In the genomic region with DNA sequence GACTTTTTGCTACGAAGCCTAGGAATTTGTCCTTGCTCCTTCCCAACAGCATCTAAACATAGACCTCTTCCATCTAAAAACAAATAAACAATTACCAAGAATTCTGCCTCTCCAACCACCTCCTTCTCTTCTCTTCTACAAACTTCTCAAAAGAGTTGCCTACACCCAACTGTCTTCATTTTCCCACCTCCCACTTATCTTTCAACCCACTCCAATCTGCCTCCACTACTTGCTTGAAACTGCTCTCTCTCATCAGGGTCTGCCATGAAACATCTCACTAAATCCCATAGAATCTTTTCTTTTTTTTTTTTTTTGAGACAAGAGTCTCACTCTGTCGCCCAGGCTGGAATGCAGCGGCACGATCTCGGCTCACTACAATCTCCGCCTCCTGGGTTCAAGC, we compare ENCODE assay signal across 14 cellular contexts. TPM values are rescaled to one million over a fixed set of nuclear protein-coding genes. Genes with fewer than 3 reads are reported as not detected.
A peak's percentile ranks its signal among the peaks of the same experiment; 100 is the strongest.
DNase-seq lines count a peak whose midpoint lies in the region; ATAC-seq and TF ChIP-seq lines count a peak whose summit lies in the region.
"Had no signal": no experiment of that assay in that cellular context is flagged by ENCODE, and none has a peak within 500 bp of the region (broad histone marks: within the 10 kb centered on the region; RNA-seq: fewer than 3 reads in every experiment).

No MANE protein-coding gene starts in this region.

- H3K9me3 Mint-ChIP-seq in Caco-2 (ENCODE audit: unreplicated experiment) (no peaks in the 10 kb centered on the region), chondrocyte (ENCODE audit: low read depth) (peaks cover 17% of the 10 kb centered on the region)

- no peaks in the 10 kb centered on the region for H3K9me3 ChIP-seq in Caco-2
- no peaks in the 10 kb centered on the region for H3K9me3 ChIP-seq in IMR-90 (ENCODE audit: control insufficient read depth, insufficient read depth, low read length)
- H3K9me3 ChIP-seq in neuron (ENCODE audit: low read length) = no peaks in the 10 kb centered on the region
- H3K9me3 ChIP-seq: colonic mucosa had no signal

- H4K91ac ChIP-seq in IMR-90 (ENCODE audit: insufficient read depth, low read depth, low read length) = no peak overlapping the region

- no peak overlapping the region for H3K14ac ChIP-seq in IMR-90 (replicated peaks; ENCODE audit: low read depth, low read length)

- peaks cover 4 to 16% of the 10 kb centered on the region in 2 experiments for H3K79me1 ChIP-seq in IMR-90 (ENCODE audit: low read depth in 1 of 2, low read length in 2 of 2)

- no peak overlapping the region for H2BK120ac ChIP-seq in IMR-90 (ENCODE audit: low read depth, low read length)

- BruUV-seq in Caco-2 (replicated peaks; lab: Mats Ljungman, UMichigan) (no TSS peak), IMR-90 (replicated peaks; lab: Mats Ljungman, UMichigan) (no TSS peak)

- H3K4me1 ChIP-seq in Caco-2 = no peaks in the 10 kb centered on the region
- H3K4me1 ChIP-seq in IMR-90 (ENCODE audit: control insufficient read depth, insufficient read depth, low read length) = peaks cover 4% of the 10 kb centered on the region
- H3K4me1 ChIP-seq in neuron (ENCODE audit: insufficient read depth, low read length) = peaks cover 15% of the 10 kb centered on the region
- H3K4me1 ChIP-seq: colonic mucosa had no signal

- H3K27ac ChIP-seq in IMR-90 (ENCODE audit: insufficient read depth, low read length) = no peak overlapping the region
- H3K27ac ChIP-seq: colonic mucosa, VCaP had no signal

- no peak overlapping the region for H3K23ac ChIP-seq in IMR-90 (ENCODE audit: low read depth, low read length)

- in situ Hi-C loops in IMR-90 (cut with MboI; ENCODE audit: low sequenced_read_pairs) = no loop called here

- H3K27me3 ChIP-seq in Caco-2 (replicated peaks; ENCODE audit: control insufficient read depth, insufficient read depth, low read length) = no peaks in the 10 kb centered on the region
- H3K27me3 ChIP-seq in IMR-90 (ENCODE audit: control insufficient read depth, insufficient read depth, low read length) = no peaks in the 10 kb centered on the region
- no peaks in the 10 kb centered on the region for H3K27me3 ChIP-seq in neuron (ENCODE audit: insufficient read depth, low read length)
- H3K27me3 ChIP-seq: colonic mucosa had no signal

- H3K36me3 ChIP-seq in Caco-2 (ENCODE audit: control insufficient read depth, insufficient read depth, low read length) (no peaks in the 10 kb centered on the region), IMR-90 (ENCODE audit: control insufficient read depth, insufficient read depth, low read length) (no peaks in the 10 kb centered on the region), neuron (ENCODE audit: insufficient read depth, low read length) (no peaks in the 10 kb centered on the region)
- H3K36me3 ChIP-seq: colonic mucosa had no signal

- no peak overlapping the region for H3K9ac ChIP-seq in IMR-90 (ENCODE audit: low read depth, low read length)

- no peak for ATAC-seq in IMR-90 (ENCODE audit: low read depth)
- no peak for ATAC-seq in HG02884 (IDR thresholded peaks at IDR 0.05; ENCODE audit: unreplicated experiment)
- ATAC-seq in HG03097 (IDR thresholded peaks at IDR 0.05; ENCODE audit: low FRiP score, unreplicated experiment) = no peak

- H3K4me3 Mint-ChIP-seq in Caco-2 (ENCODE audit: unreplicated experiment) (peak overlapping the region; percentile 76), chondrocyte (ENCODE audit: unreplicated experiment) (peak overlapping the region; percentile 76)

- H3K18ac ChIP-seq in IMR-90 (ENCODE audit: low read depth, low read length) = no peak overlapping the region

- no peak overlapping the region for H4K5ac ChIP-seq in IMR-90 (ENCODE audit: low read depth, low read length)

- CTCF ChIA-PET in Caco-2 (lab: Charles Lee) = no interaction called here
- CTCF ChIA-PET in IMR-90 (lab: Yijun Ruan, JAX) = interaction anchor here (0.6 kb wide), 1 partner anchor 14 kb away, joined by 4 read pairs; no protein-coding TSS in a partner anchor

- H4K8ac ChIP-seq in IMR-90 (ENCODE audit: low read depth in 2 of 2, low read length in 2 of 2) = peak overlapping the region; percentile 73 to 88; a peak in 2 of 4 replicates

- H3K4me2 ChIP-seq in IMR-90 (ENCODE audit: low read depth, low read length) = peak overlapping the region; percentile 82; the same call in 1 of the 2 replicates

- H2AK9ac ChIP-seq in IMR-90 (replicated peaks; ENCODE audit: low read depth, low read length, poor library complexity) = no peak overlapping the region

- DNase-seq in Caco-2 (no peak), IMR-90 (no peak), chondrocyte (ENCODE audit: low spot score) (no peak), HuH-7.5 (ENCODE audit: low spot score) (no peak), GF-D8 (lab: John Stamatoyannopoulos, UW) (no peak)
- DNase-seq: activated effector memory CD4-positive, alpha-beta T cell treated with anti-CD3 and anti-CD28 coated beads, Interleukin-2, amount 50 U/mL, for 16 hours; colonic mucosa; Karpas-422; NCI-H1694 treated with DMSO at 0.1 percent for 48 hours; SIG-M5 had no signal

- WGBS in IMR-90 (ENCODE audit: extremely low coverage in 2 of 2, insufficient read length in 1 of 2), 2 experiments = no CpG with 5 or more reads among the region's 6 CpGs

- no peak overlapping the region for H2BK5ac ChIP-seq in IMR-90 (ENCODE audit: low read depth, low read length, poor library complexity, severe bottlenecking)

- no peak for TF ChIP-seq RAD21 in IMR-90 (IDR thresholded peaks at IDR 0.05; ENCODE audit: low read length)

- H3K36me3 Mint-ChIP-seq in Caco-2 (ENCODE audit: insufficient read depth, unreplicated experiment) = no peaks in the 10 kb centered on the region
- H3K36me3 Mint-ChIP-seq in chondrocyte (ENCODE audit: low read depth) = no peaks in the 10 kb centered on the region

- dilution Hi-C loops in IMR-90 (cut with HindIII; ENCODE audit: low sequenced_read_pairs, unreplicated experiment) = no loop called here

- H2AK5ac ChIP-seq in IMR-90 (ENCODE audit: low read depth, low read length) = no peak overlapping the region

- H4K20me1 ChIP-seq in IMR-90 (ENCODE audit: insufficient read depth, low read length) = no peaks in the 10 kb centered on the region

- H3K56ac ChIP-seq in IMR-90 (ENCODE audit: extremely low read depth, insufficient read depth, low read length) = no peak overlapping the region

- no peak overlapping the region for H2BK20ac ChIP-seq in IMR-90 (ENCODE audit: low read depth, low read length)

- peak overlapping the region; percentile 86 for H2AFZ ChIP-seq in IMR-90 (replicated peaks; ENCODE audit: low read length, poor library complexity)
- H2AFZ ChIP-seq in neuron (ENCODE audit: low read depth, low read length) = peak overlapping the region; percentile 53

- POLR2A ChIA-PET in Caco-2 (lab: Charles Lee) (no interaction called here), IMR-90 (lab: Charles Lee; ENCODE audit: unreplicated experiment) (no interaction called here)

- H3K4me3 ChIP-seq in Caco-2 (ENCODE audit: low read depth, low read length) (no peak overlapping the region), IMR-90 (ENCODE audit: insufficient read depth, low read depth, low read length) (no peak overlapping the region), neuron (ENCODE audit: low read length) (no peak overlapping the region)
- H3K4me3 ChIP-seq: colonic mucosa had no signal

- intact Hi-C loops in Caco-2 (cut with micrococcal nuclease; ENCODE audit: unreplicated experiment) (no loop called here), IMR-90 (cut with micrococcal nuclease) (loop anchor here (2.0 kb wide), 1 partner anchor 32 kb away; no protein-coding TSS in a partner anchor)

- H3K4me1 Mint-ChIP-seq in Caco-2 (ENCODE audit: low read depth, unreplicated experiment) = peaks cover 13% of the 10 kb centered on the region
- H3K4me1 Mint-ChIP-seq in chondrocyte (ENCODE audit: low read depth) = peaks cover 36% of the 10 kb centered on the region

- no peak for TF ChIP-seq CTCF in Caco-2 (IDR thresholded peaks at IDR 0.05; ENCODE audit: insufficient read depth in 1 of 2, low read depth in 1 of 2, low read length in 1 of 2, severe bottlenecking in 1 of 2, unreplicated experiment in 1 of 2)
- no peak for TF ChIP-seq CTCF in IMR-90 (conservative IDR thresholded peaks at IDR 0.05; ENCODE audit: low read depth, low read length)
- TF ChIP-seq CTCF in chondrocyte (IDR thresholded peaks at IDR 0.05) = no peak

- no peaks in the 10 kb centered on the region for H3K9me1 ChIP-seq in IMR-90 (ENCODE audit: insufficient read depth, low read length)

- H3K27me3 Mint-ChIP-seq in Caco-2 (ENCODE audit: insufficient read depth, unreplicated experiment) (peaks cover 5% of the 10 kb centered on the region), chondrocyte (ENCODE audit: low read depth) (no peaks in the 10 kb centered on the region)

- H3K27ac Mint-ChIP-seq in Caco-2 (ENCODE audit: unreplicated experiment) (peak overlapping the region; percentile 16), chondrocyte (ENCODE audit: unreplicated experiment) (no peak overlapping the region)

- H3K4ac ChIP-seq in IMR-90 (ENCODE audit: low read depth, low read length) = no peak overlapping the region

- no peak for TF ChIP-seq POLR2A in IMR-90 (IDR thresholded peaks at IDR 0.05; ENCODE audit: low read depth, low read length)

- no peak overlapping the region for H2BK15ac ChIP-seq in IMR-90 (ENCODE audit: low read depth, low read length)

TF ChIP-seq in IMR-90, 13 proteins besides CTCF, POLR2A, EP300 and RAD21 (continues in another document):
- TF ChIP-seq CEBPB (IDR thresholded peaks at IDR 0.05; ENCODE audit: low read depth, low read length) (no peak), RCOR1 (IDR thresholded peaks at IDR 0.05; ENCODE audit: insufficient replicate concordance, low read length) (no peak), MXI1 (IDR thresholded peaks at IDR 0.05; ENCODE audit: borderline replicate concordance, low read depth, low read length) (no peak), FOS (IDR thresholded peaks at IDR 0.05; ENCODE audit: low read depth, low read length) (no peak), RFX5 (IDR thresholded peaks at IDR 0.05; ENCODE audit: low read depth, low read length) (no peak)

RNA-seq across cellular contexts. Expression of a gene that starts 0.9 kb away (rescaled TPM):
- total RNA-seq in Caco-2 (2022) (4.1 and 4.2 TPM in 2 replicates), IMR-90 (2012; rRNA removed) (2.0 and 2.5 TPM in 2 replicates), chondrocyte (21.0 to 26.4 TPM (median 21.4 TPM) in 3 replicates)
- 11.7 and 12.3 TPM in 2 replicates for polyA plus RNA-seq in IMR-90 (2012; rRNA removed)
- polyA plus RNA-seq in IMR-90 (2012; cell fraction: cytosol; rRNA removed) = 8.4 and 12.6 TPM in 2 replicates
- 13.7 and 21.9 TPM in 2 replicates for polyA plus RNA-seq in IMR-90 (2012; cell fraction: nucleus; rRNA removed; ENCODE audit: low replicate concordance)

RNA-seq across cellular contexts. Expression of a gene that starts 33.1 kb away (rescaled TPM):
- 61.0 and 64.3 TPM in 2 replicates for total RNA-seq in Caco-2 (2022)
- 47.2 and 48.8 TPM in 2 replicates for total RNA-seq in IMR-90 (2012; rRNA removed)
- 15.4 and 16.5 TPM in 2 replicates for polyA plus RNA-seq in IMR-90 (2012; rRNA removed)
- polyA plus RNA-seq in IMR-90 (2012; cell fraction: cytosol; rRNA removed) = 9.5 and 11.9 TPM in 2 replicates
- 12.3 and 18.2 TPM in 2 replicates for polyA plus RNA-seq in IMR-90 (2012; cell fraction: nucleus; rRNA removed; ENCODE audit: low replicate concordance)
- 42.0 to 58.1 TPM (median 45.2 TPM) in 3 replicates for total RNA-seq in chondrocyte

RNA-seq across cellular contexts. Expression of a gene that starts 56.7 kb away (rescaled TPM):
- total RNA-seq in Caco-2 (2022) (42.4 and 45.7 TPM in 2 replicates), IMR-90 (2012; rRNA removed) (8.8 and 14.4 TPM in 2 replicates), chondrocyte (21.5 to 30.0 TPM (median 23.8 TPM) in 3 replicates)
- 20.4 and 22.1 TPM in 2 replicates for polyA plus RNA-seq in IMR-90 (2012; rRNA removed)
- polyA plus RNA-seq in IMR-90 (2012; cell fraction: cytosol; rRNA removed) = 12.5 and 20.2 TPM in 2 replicates
- 4.4 and 10.8 TPM in 2 replicates for polyA plus RNA-seq in IMR-90 (2012; cell fraction: nucleus; rRNA removed; ENCODE audit: low replicate concordance)
